In the genomic region with DNA sequence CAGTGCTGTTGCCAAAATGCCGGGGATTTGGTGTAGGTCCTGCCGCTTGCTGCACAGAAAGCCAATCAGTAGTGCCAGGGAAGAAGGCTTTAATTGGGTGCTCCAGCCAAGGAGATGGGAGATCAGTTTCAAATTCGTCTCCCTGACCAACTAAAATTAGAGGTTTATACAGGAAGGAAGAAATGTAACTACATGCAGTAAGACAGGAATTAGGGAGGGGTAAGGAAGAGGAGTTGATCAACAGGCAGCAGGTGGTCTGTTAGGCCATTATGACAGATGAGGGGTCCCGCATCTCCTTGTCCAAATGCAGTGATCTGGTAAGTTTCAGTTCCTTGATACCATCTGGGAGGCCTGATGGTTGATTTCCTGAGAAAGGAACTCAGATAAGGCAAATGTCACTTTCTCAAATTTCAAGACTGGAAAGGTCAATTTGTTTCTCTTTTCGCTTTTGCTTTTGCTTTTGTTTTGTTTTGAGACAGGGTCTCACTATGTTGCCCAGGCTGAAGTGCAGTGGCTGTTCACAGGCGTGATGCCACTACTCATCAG, we compare ENCODE assay signal across 1 cellular context.
TF ChIP-seq lines count a peak whose summit lies in the region.

No MANE protein-coding gene starts in this region.

TF ChIP-seq in K562, 482 proteins besides CTCF, POLR2A, EP300 and RAD21:
- peak in 1 of 2 experiments; percentile 78; a peak in 1 of 3 replicates for TF ChIP-seq CBX3 (IDR thresholded peaks at IDR 0.05; ENCODE audit: borderline replicate concordance in 1 of 2, low read length in 2 of 2)
- peak in 1 of 2 experiments; percentile 58; a peak in 1 of 4 replicates for TF ChIP-seq TRIM24 (IDR thresholded peaks at IDR 0.05)
- TF ChIP-seq TRIM28 (IDR thresholded peaks at IDR 0.05) = peak; percentile 92; the same call in 1 of the 2 replicates
- TF ChIP-seq, protein P1, sequence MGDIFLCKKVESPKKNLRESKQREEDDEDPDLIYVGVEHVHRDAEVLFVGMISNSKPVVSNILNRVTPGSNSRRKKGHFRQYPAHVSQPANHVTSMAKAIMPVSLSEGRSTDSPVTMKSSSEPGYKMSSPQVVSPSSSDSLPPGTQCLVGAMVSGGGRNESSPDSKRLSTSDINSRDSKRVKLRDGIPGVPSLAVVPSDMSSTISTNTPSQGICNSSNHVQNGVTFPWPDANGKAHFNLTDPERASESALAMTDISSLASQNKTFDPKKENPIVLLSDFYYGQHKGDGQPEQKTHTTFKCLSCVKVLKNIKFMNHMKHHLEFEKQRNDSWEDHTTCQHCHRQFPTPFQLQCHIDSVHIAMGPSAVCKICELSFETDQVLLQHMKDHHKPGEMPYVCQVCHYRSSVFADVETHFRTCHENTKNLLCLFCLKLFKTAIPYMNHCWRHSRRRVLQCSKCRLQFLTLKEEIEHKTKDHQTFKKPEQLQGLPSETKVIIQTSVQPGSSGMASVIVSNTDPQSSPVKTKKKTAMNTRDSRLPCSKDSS (IDR thresholded peaks at IDR 0.05; ENCODE audit: low read depth, partially characterized antibody) = peak; percentile 78
- TF ChIP-seq ZNF766 (CRISPR knock-in tag; conservative IDR thresholded peaks at IDR 0.05) = peak; percentile 97
